In the genomic region with DNA sequence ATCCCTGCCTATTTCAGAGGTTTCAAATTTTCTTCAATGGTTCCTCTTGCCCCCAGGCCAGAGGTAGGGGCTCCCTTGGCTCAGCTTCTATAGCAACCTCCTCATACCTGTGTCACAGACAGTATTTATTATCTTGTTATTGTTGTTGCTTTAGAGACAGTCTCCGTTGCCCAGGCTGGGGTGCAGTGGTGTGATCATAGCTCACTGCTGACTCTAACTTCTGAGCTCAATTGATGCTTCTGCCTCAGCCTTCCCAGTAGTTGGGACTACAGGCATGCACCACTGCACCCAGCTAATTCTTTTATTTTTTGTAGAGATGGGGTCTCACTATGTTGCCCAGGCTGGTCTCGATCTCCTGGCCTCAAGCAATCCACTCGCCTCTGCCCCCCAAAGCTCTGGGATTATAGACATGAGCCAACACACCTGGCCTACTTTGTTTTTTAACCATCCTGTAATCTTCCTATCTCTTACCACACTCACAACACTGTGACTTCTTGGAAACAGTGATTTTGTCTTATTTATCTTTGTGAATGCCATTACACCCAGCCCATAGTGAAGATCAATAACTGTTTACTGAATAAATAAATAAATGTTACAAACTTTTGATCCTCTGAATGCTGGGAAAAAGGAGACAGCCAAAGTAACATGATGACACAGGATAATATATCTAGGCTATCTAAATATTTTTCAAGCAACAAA, we compare ENCODE assay signal across 2 cellular contexts.
A peak's percentile ranks its signal among the peaks of the same experiment; 100 is the strongest.
TF ChIP-seq lines count a peak whose summit lies in the region.

No MANE protein-coding gene starts in this region.

TF ChIP-seq in IMR-90, 13 proteins besides CTCF, POLR2A, EP300 and RAD21:
- TF ChIP-seq, protein P1, sequence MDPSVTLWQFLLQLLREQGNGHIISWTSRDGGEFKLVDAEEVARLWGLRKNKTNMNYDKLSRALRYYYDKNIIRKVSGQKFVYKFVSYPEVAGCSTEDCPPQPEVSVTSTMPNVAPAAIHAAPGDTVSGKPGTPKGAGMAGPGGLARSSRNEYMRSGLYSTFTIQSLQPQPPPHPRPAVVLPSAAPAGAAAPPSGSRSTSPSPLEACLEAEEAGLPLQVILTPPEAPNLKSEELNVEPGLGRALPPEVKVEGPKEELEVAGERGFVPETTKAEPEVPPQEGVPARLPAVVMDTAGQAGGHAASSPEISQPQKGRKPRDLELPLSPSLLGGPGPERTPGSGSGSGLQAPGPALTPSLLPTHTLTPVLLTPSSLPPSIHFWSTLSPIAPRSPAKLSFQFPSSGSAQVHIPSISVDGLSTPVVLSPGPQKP (IDR thresholded peaks at IDR 0.05; ENCODE audit: borderline replicate concordance, low read depth, low read length), result no peak
- TF ChIP-seq SMC3 (IDR thresholded peaks at IDR 0.05; ENCODE audit: low read depth, low read length) (no peak), RFX5 (IDR thresholded peaks at IDR 0.05; ENCODE audit: low read depth, low read length) (no peak), BHLHE40 (IDR thresholded peaks at IDR 0.05; ENCODE audit: low read depth, low read length) (no peak), RCOR1 (IDR thresholded peaks at IDR 0.05; ENCODE audit: insufficient replicate concordance, low read length) (no peak), MAFK (IDR thresholded peaks at IDR 0.05; ENCODE audit: low read depth, low read length) (no peak)

TF ChIP-seq in liver, 16 proteins besides CTCF, POLR2A, EP300 and RAD21:
- TF ChIP-seq EGR1 (IDR thresholded peaks at IDR 0.05; ENCODE audit: low read depth in 2 of 2), result peak in 1 of 2 donors; percentile 76
- TF ChIP-seq NR2F2 (IDR thresholded peaks at IDR 0.05), result no peak
- TF ChIP-seq YY1 (IDR thresholded peaks at IDR 0.05), result peak; percentile 84
- peak; percentile 94 for TF ChIP-seq FOXA1 (IDR thresholded peaks at IDR 0.05)
- TF ChIP-seq, protein P2, sequence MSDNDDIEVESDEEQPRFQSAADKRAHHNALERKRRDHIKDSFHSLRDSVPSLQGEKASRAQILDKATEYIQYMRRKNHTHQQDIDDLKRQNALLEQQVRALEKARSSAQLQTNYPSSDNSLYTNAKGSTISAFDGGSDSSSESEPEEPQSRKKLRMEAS (IDR thresholded peaks at IDR 0.05), result peak; percentile 84
- peak; percentile 78 to 88 for TF ChIP-seq HNF4A (conservative IDR thresholded peaks at IDR 0.05)
- TF ChIP-seq RXRA (IDR thresholded peaks at IDR 0.05), result peak; percentile 69 to 92
- no peak for TF ChIP-seq HNF4G (IDR thresholded peaks at IDR 0.05)
- peak; percentile 95 for TF ChIP-seq FOXA2 (IDR thresholded peaks at IDR 0.05)
- TF ChIP-seq, protein P3, sequence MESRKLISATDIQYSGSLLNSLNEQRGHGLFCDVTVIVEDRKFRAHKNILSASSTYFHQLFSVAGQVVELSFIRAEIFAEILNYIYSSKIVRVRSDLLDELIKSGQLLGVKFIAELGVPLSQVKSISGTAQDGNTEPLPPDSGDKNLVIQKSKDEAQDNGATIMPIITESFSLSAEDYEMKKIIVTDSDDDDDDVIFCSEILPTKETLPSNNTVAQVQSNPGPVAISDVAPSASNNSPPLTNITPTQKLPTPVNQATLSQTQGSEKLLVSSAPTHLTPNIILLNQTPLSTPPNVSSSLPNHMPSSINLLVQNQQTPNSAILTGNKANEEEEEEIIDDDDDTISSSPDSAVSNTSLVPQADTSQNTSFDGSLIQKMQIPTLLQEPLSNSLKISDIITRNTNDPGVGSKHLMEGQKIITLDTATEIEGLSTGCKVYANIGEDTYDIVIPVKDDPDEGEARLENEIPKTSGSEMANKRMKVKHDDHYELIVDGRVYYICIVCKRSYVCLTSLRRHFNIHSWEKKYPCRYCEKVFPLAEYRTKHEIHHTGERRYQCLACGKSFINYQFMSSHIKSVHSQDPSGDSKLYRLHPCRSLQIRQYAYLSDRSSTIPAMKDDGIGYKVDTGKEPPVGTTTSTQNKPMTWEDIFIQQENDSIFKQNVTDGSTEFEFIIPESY (IDR thresholded peaks at IDR 0.05), result peak; percentile 80
- no peak for TF ChIP-seq TAF1 (conservative IDR thresholded peaks at IDR 0.05)
- TF ChIP-seq JUND (IDR thresholded peaks at IDR 0.05), result peak; percentile 48 to 91
- peak; percentile 80 for TF ChIP-seq SP1 (IDR thresholded peaks at IDR 0.05)
- TF ChIP-seq, protein P4, sequence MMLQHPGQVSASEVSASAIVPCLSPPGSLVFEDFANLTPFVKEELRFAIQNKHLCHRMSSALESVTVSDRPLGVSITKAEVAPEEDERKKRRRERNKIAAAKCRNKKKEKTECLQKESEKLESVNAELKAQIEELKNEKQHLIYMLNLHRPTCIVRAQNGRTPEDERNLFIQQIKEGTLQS (IDR thresholded peaks at IDR 0.05), result peak; percentile 72
- TF ChIP-seq, protein P5, sequence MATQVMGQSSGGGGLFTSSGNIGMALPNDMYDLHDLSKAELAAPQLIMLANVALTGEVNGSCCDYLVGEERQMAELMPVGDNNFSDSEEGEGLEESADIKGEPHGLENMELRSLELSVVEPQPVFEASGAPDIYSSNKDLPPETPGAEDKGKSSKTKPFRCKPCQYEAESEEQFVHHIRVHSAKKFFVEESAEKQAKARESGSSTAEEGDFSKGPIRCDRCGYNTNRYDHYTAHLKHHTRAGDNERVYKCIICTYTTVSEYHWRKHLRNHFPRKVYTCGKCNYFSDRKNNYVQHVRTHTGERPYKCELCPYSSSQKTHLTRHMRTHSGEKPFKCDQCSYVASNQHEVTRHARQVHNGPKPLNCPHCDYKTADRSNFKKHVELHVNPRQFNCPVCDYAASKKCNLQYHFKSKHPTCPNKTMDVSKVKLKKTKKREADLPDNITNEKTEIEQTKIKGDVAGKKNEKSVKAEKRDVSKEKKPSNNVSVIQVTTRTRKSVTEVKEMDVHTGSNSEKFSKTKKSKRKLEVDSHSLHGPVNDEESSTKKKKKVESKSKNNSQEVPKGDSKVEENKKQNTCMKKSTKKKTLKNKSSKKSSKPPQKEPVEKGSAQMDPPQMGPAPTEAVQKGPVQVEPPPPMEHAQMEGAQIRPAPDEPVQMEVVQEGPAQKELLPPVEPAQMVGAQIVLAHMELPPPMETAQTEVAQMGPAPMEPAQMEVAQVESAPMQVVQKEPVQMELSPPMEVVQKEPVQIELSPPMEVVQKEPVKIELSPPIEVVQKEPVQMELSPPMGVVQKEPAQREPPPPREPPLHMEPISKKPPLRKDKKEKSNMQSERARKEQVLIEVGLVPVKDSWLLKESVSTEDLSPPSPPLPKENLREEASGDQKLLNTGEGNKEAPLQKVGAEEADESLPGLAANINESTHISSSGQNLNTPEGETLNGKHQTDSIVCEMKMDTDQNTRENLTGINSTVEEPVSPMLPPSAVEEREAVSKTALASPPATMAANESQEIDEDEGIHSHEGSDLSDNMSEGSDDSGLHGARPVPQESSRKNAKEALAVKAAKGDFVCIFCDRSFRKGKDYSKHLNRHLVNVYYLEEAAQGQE (IDR thresholded peaks at IDR 0.05), result peak; percentile 51
- peak in 1 of 2 donors; percentile 54 for TF ChIP-seq GABPA (IDR thresholded peaks at IDR 0.05 in 1 of 2, conservative IDR thresholded peaks at IDR 0.05 in 1 of 2)
